9 cellular contexts compared by ENCODE assay signal in the genomic region with DNA sequence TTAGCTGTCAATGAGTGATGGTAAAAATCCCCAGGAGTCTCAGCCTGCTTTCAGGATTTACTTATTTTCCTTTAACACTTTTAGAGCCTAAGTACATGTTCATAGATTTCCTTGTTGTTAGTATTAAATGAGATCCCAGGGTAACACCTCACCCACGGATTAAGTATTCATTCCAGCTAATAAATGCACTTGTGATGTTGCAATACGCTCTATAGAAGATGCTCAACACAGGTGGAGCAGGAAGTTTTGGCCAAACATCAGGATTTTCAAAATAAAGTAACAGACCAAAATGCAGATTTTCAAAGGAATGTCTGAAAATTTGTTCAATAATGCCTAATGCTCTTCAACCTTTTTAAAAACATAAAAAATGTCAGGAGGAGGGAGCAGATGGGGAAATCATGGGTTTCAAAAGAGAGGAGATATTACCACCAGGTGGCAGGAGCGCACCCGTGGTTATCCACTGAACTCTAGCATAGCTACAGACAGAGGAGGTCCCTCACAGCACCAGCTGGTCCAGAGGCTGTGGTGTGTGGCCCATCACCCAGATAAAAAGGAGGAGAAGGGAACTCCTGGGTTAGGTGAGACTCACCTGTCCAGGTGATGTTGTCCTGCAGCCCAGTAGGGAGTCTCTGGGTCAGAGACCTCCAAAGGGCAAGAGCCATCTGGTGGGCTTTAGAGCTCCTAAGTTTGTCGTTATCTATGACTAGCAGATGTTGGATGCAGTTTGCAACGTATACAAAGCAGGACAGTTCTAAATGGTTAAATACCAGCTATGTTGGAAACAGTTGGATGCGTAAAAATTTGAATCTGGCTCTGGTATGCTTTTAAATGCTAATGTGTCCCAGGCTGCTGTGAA.
DNase-seq lines count a peak whose midpoint lies in the region; ATAC-seq and TF ChIP-seq lines count a peak whose summit lies in the region.
"Had no signal": no experiment of that assay in that cellular context is flagged by ENCODE, and none has a peak within 500 bp of the region (broad histone marks: within the 10 kb centered on the region; RNA-seq: fewer than 3 reads in every experiment).

No MANE protein-coding gene starts in this region.

- intact Hi-C loops in colonic mucosa (cut with DNase I), result loop anchor here (5.0 kb wide), 2 partner anchors 184 to 274 kb away; no protein-coding TSS in a partner anchor
- intact Hi-C loops in lower lobe of right lung (cut with DNase I), result no loop called here

- H2BK12ac ChIP-seq in H9 (ENCODE audit: insufficient read length, low read depth, low read length), result no peak overlapping the region

- no peak overlapping the region for H2AFZ ChIP-seq in H9 (ENCODE audit: low read length)

- POLR2A ChIA-PET in WTC11 (lab: Charles Lee), result no interaction called here

- DNase-seq in NCI-H1436 (lab: John Stamatoyannopoulos, UW) (peak; percentile 22), NCI-H1436 treated with DMSO at 0.1 percent for 48 hours (lab: John Stamatoyannopoulos, UW) (no peak), H9 (peak; percentile 75), MV-4-11 (lab: John Stamatoyannopoulos, UW) (peak; percentile 56), WTC11 (ENCODE audit: low spot score) (peak; percentile 24), colonic mucosa (peak; percentile 58), lower lobe of right lung (peak; percentile 63)
- peak; percentile 21 to 65 for DNase-seq in stimulated activated effector memory CD8-positive, alpha-beta T cell treated with anti-CD3 and anti-CD28 coated beads, Interleukin-12 subunit alpha, Interleukin-12 subunit beta, amount 100 ng/mL, for 72 hours (ENCODE audit: low spot score in 2 of 2)

- H2BK15ac ChIP-seq in H9 (ENCODE audit: low read depth, low read length), result no peak overlapping the region

- no peak overlapping the region for H3K23ac ChIP-seq in H9 (ENCODE audit: insufficient read length, low read depth, low read length)

- ATAC-seq in WTC11, result peak; percentile 41; the same call in 1 of the 2 replicates
- ATAC-seq in lower lobe of right lung, result peak; percentile 82 to 83
- ATAC-seq in stimulated activated effector memory CD8-positive, alpha-beta T cell treated with anti-CD3 and anti-CD28 coated beads, Interleukin-12 subunit alpha, Interleukin-12 subunit beta, amount 100 ng/mL, for 72 hours, result peak; percentile 78

- H3K18ac ChIP-seq in H9 (ENCODE audit: insufficient read length, low read depth, low read length), result no peak overlapping the region

- no peak overlapping the region for H2BK5ac ChIP-seq in H9 (ENCODE audit: insufficient read length, low read length)

- no peak overlapping the region for H4K5ac ChIP-seq in H9 (ENCODE audit: insufficient read length, low read depth, low read length)

- H3K4me3 ChIP-seq in colonic mucosa, result no peak overlapping the region
- H3K4me3 ChIP-seq in lower lobe of right lung, result no peak overlapping the region
- H3K4me3 ChIP-seq: BLaER1 treated with 17β-estradiol and CSF1 and Interleukin-3, amounts not matched to agents 10 nM and 100 nM had no signal

- H3K4me1 ChIP-seq in H9 (ENCODE audit: insufficient read depth, low read length) (no peaks in the 10 kb centered on the region), colonic mucosa (no peaks in the 10 kb centered on the region), lower lobe of right lung (no peaks in the 10 kb centered on the region)
- H3K4me1 ChIP-seq: BLaER1 treated with 17β-estradiol and CSF1 and Interleukin-3, amounts not matched to agents 10 nM and 100 nM had no signal

- no peak overlapping the region for H4K8ac ChIP-seq in H9 (replicated peaks; ENCODE audit: insufficient read length, low read depth, low read length)

- H3K27ac ChIP-seq in H9 (ENCODE audit: insufficient read length, low read depth, low read length), result no peak overlapping the region
- H3K27ac ChIP-seq in colonic mucosa, result no peak overlapping the region
- no peak overlapping the region for H3K27ac ChIP-seq in lower lobe of right lung
- H3K27ac ChIP-seq: BLaER1 treated with 17β-estradiol and CSF1 and Interleukin-3, amounts not matched to agents 10 nM and 100 nM had no signal

- H3K23me2 ChIP-seq in H9 (ENCODE audit: insufficient read length, low read depth, low read length, poor library complexity, severe bottlenecking), result no peaks in the 10 kb centered on the region

- H4K91ac ChIP-seq in H9 (ENCODE audit: insufficient read length, low read depth, low read length), result no peak overlapping the region

- peak; percentile 85 for TF ChIP-seq CTCF in H9 (conservative IDR thresholded peaks at IDR 0.05)
- TF ChIP-seq CTCF in WTC11 (IDR thresholded peaks at IDR 0.05), result no peak
- TF ChIP-seq CTCF in colonic mucosa (IDR thresholded peaks at IDR 0.05), result peak; percentile 54
- peak; percentile 66 for TF ChIP-seq CTCF in lower lobe of right lung (IDR thresholded peaks at IDR 0.05)

- CTCF ChIA-PET in WTC11 (lab: Charles Lee), result interaction anchor here (0.8 to 2.2 kb wide), 7 partner anchors 34 to 273 kb away, joined by 3 to 9 read pairs (median 5); no protein-coding TSS in a partner anchor

- H3K9me3 Mint-ChIP-seq in H9 (peaks cover 0 to 3% of the 10 kb centered on the region in 2 experiments; a peak in 2 of 5 replicates), WTC11 (peaks cover 72% of the 10 kb centered on the region)
- H3K9me3 Mint-ChIP-seq in stimulated activated effector memory CD8-positive, alpha-beta T cell treated with anti-CD3 and anti-CD28 coated beads, Interleukin-12 subunit alpha, Interleukin-12 subunit beta, amount 100 ng/mL, for 72 hours, result no peaks in the 10 kb centered on the region

- H2BK120ac ChIP-seq in H9 (ENCODE audit: low read depth, low read length, poor library complexity, severe bottlenecking), result no peak overlapping the region

- no peak overlapping the region for H3K4ac ChIP-seq in H9 (ENCODE audit: low read depth, low read length)

- no peaks in the 10 kb centered on the region for H3K27me3 ChIP-seq in H9 (ENCODE audit: insufficient read depth, low read length)
- no peaks in the 10 kb centered on the region for H3K27me3 ChIP-seq in colonic mucosa
- H3K27me3 ChIP-seq in lower lobe of right lung (ENCODE audit: low read depth), result no peaks in the 10 kb centered on the region
- H3K27me3 ChIP-seq: BLaER1 treated with 17β-estradiol and CSF1 and Interleukin-3, amounts not matched to agents 10 nM and 100 nM had no signal

- no peak overlapping the region for H3K4me2 ChIP-seq in H9 (ENCODE audit: insufficient read depth, insufficient read length, low read length)
- H3K4me2 ChIP-seq: BLaER1 treated with 17β-estradiol and CSF1 and Interleukin-3, amounts not matched to agents 10 nM and 100 nM had no signal

- WGBS in H9 (ENCODE audit: extremely low coverage, insufficient read length, low lambda C conversion rate), result no CpG with 5 or more reads among the region's 7 CpGs

- H3K36me3 ChIP-seq in colonic mucosa (no peaks in the 10 kb centered on the region), lower lobe of right lung (no peaks in the 10 kb centered on the region)
- H3K36me3 ChIP-seq: BLaER1 treated with 17β-estradiol and CSF1 and Interleukin-3, amounts not matched to agents 10 nM and 100 nM had no signal

- H3K9me3 ChIP-seq in H9 (ENCODE audit: control insufficient read depth, low read depth, low read length) (no peaks in the 10 kb centered on the region), colonic mucosa (no peaks in the 10 kb centered on the region), lower lobe of right lung (no peaks in the 10 kb centered on the region)
- H3K9me3 ChIP-seq: BLaER1 treated with 17β-estradiol and CSF1 and Interleukin-3, amounts not matched to agents 10 nM and 100 nM had no signal

- H3T11ph ChIP-seq in H9 (ENCODE audit: low read length), result no peak overlapping the region

- no peaks in the 10 kb centered on the region for H3K36me3 Mint-ChIP-seq in H9 (ENCODE audit: insufficient read depth in 1 of 3, low read depth in 3 of 3)
- H3K36me3 Mint-ChIP-seq in WTC11, result peaks cover 69% of the 10 kb centered on the region
- no peaks in the 10 kb centered on the region for H3K36me3 Mint-ChIP-seq in stimulated activated effector memory CD8-positive, alpha-beta T cell treated with anti-CD3 and anti-CD28 coated beads, Interleukin-12 subunit alpha, Interleukin-12 subunit beta, amount 100 ng/mL, for 72 hours

- H3K27me3 Mint-ChIP-seq in H9 (ENCODE audit: low read depth) (no peaks in the 10 kb centered on the region), WTC11 (ENCODE audit: low read depth) (peaks cover 6% of the 10 kb centered on the region)

- no peaks in the 10 kb centered on the region for H3K79me2 ChIP-seq in H9 (ENCODE audit: insufficient read depth, low read length)

- H2AK5ac ChIP-seq in H9 (ENCODE audit: insufficient read length, low read length), result no peak overlapping the region

- H2BK20ac ChIP-seq in H9 (ENCODE audit: low read depth, low read length, poor library complexity, severe bottlenecking), result no peak overlapping the region

- no peak overlapping the region for H3K14ac ChIP-seq in H9 (ENCODE audit: insufficient read depth, low read length)

- H3K79me1 ChIP-seq in H9 (ENCODE audit: insufficient read depth, low read depth, low read length, poor library complexity, severe bottlenecking), result no peaks in the 10 kb centered on the region

- H3K27ac Mint-ChIP-seq in H9, result no peak overlapping the region; a peak in 1 of 7 replicates
- no peak overlapping the region for H3K27ac Mint-ChIP-seq in WTC11
- H3K27ac Mint-ChIP-seq in stimulated activated effector memory CD8-positive, alpha-beta T cell treated with anti-CD3 and anti-CD28 coated beads, Interleukin-12 subunit alpha, Interleukin-12 subunit beta, amount 100 ng/mL, for 72 hours, result no peak overlapping the region

- H4K20me1 ChIP-seq in H9 (ENCODE audit: control insufficient read depth, insufficient read depth, insufficient read length), result no peaks in the 10 kb centered on the region
- H4K20me1 ChIP-seq: BLaER1 treated with 17β-estradiol and CSF1 and Interleukin-3, amounts not matched to agents 10 nM and 100 nM had no signal

- H3K56ac ChIP-seq in H9 (ENCODE audit: insufficient read length, low read depth, low read length), result no peak overlapping the region

- H3K9ac ChIP-seq in H9 (ENCODE audit: extremely low read depth, insufficient read length, low read length) (no peak overlapping the region), colonic mucosa (ENCODE audit: low read depth in 2 of 2, low read length in 2 of 2) (no peak overlapping the region)
- H3K9ac ChIP-seq: BLaER1 treated with 17β-estradiol and CSF1 and Interleukin-3, amounts not matched to agents 10 nM and 100 nM had no signal

- H3K4me3 Mint-ChIP-seq in H9 (no peak overlapping the region), WTC11 (no peak overlapping the region)
- H3K4me3 Mint-ChIP-seq in stimulated activated effector memory CD8-positive, alpha-beta T cell treated with anti-CD3 and anti-CD28 coated beads, Interleukin-12 subunit alpha, Interleukin-12 subunit beta, amount 100 ng/mL, for 72 hours, result no peak overlapping the region

- H3K4me1 Mint-ChIP-seq in H9 (peaks cover 19 to 20% of the 10 kb centered on the region in 2 experiments), WTC11 (0 out of 2 replicates have a peak, but pooled peaks cover 6% of the 10 kb centered on the region)
- H3K4me1 Mint-ChIP-seq in stimulated activated effector memory CD8-positive, alpha-beta T cell treated with anti-CD3 and anti-CD28 coated beads, Interleukin-12 subunit alpha, Interleukin-12 subunit beta, amount 100 ng/mL, for 72 hours, result peaks cover 6% of the 10 kb centered on the region

TF ChIP-seq in WTC11, 78 proteins besides CTCF, POLR2A, EP300 and RAD21 (continues in another document):
- TF ChIP-seq TP53 (CRISPR knock-in tag; IDR thresholded peaks at IDR 0.05), result no peak
